Comparison of ENCODE assay signal across 23 cellular contexts in the genomic region with DNA sequence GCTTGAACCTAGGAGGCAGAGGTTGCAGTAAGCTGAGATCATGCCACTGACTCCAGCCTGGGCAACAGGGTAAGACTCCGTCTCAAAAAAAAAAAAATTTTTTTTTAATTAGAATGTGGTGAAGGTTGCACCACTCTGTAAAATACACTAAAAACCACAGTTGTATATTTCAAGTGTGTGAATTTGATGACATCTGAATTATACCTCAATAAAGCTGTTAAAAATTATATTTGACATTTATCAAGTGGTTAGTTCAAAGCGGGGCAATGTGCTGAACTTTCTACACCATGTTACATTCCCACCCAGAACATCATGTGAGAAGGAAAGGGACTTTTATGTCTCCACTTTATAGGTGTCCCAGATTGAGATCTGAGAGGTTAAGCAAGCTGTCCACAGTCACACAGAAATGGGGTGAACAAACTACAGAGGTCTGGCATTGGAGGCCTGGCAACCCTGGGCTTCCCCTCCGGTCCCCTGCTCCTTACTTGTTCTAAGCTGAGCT. TPM values are rescaled to one million over a fixed set of nuclear protein-coding genes. Genes with fewer than 3 reads are reported as not detected.
DNase-seq lines count a peak whose midpoint lies in the region; ATAC-seq and TF ChIP-seq lines count a peak whose summit lies in the region.
"Had no signal": no experiment of that assay in that cellular context is flagged by ENCODE, and none has a peak within 500 bp of the region (broad histone marks: within the 10 kb centered on the region; RNA-seq: fewer than 3 reads in every experiment).

No MANE protein-coding gene starts in this region.

- no CpG with 5 or more reads among the region's 3 CpGs for WGBS in IMR-90 (ENCODE audit: extremely low coverage in 2 of 2, insufficient read length in 1 of 2), 2 experiments
- WGBS in body of pancreas, 2 donors: 65 to 68% methylated on average over 3 of the region's 3 CpGs

- H3K4me3 Mint-ChIP-seq in naive thymus-derived CD4-positive, alpha-beta T cell: peak overlapping the region in 1 of 10 donors; percentile 3
- H3K4me3 Mint-ChIP-seq in activated CD4-positive, alpha-beta memory T cell treated with anti-CD3 and anti-CD28 coated beads, Interleukin-2, amount 10 ng/mL, durations not matched to agents 7 days and 5 days: no peak overlapping the region
- H3K4me3 Mint-ChIP-seq: CD4-positive, alpha-beta T cell; HFFc6 had no signal

- H3F3A ChIP-seq in PC-3 (ENCODE audit: low read length, unreplicated experiment): no peaks in the 10 kb centered on the region

- no peaks in the 10 kb centered on the region for H3K9me2 ChIP-seq in PC-3 (replicated peaks; ENCODE audit: low read length)

- H4K20me1 ChIP-seq in IMR-90 (ENCODE audit: insufficient read depth, low read length): no peaks in the 10 kb centered on the region
- H4K20me1 ChIP-seq in PC-3 (ENCODE audit: low read length): no peaks in the 10 kb centered on the region
- H4K20me1 ChIP-seq: BLaER1 treated with 17β-estradiol and CSF1 and Interleukin-3, amounts not matched to agents 10 nM and 100 nM had no signal

- no peak overlapping the region for H4K5ac ChIP-seq in IMR-90 (ENCODE audit: low read depth, low read length)

- H3K18ac ChIP-seq in IMR-90 (ENCODE audit: low read depth, low read length): no peak overlapping the region

- POLR2A ChIA-PET in IMR-90 (lab: Charles Lee; ENCODE audit: unreplicated experiment): no interaction called here
- POLR2A ChIA-PET in naive thymus-derived CD4-positive, alpha-beta T cell (lab: Charles Lee): interaction anchor here (0.6 kb wide), 1 partner anchor 15 kb away, joined by 4 read pairs; no protein-coding TSS in a partner anchor
- POLR2A ChIA-PET in PC-3 (lab: Charles Lee; ENCODE audit: unreplicated experiment): interaction anchor here (0.7 kb wide), 1 partner anchor 12 kb away, joined by 23 read pairs; no protein-coding TSS in a partner anchor
- POLR2A ChIA-PET in activated CD4-positive, alpha-beta memory T cell treated with anti-CD3 and anti-CD28 coated beads, Interleukin-2, amount 10 ng/mL, durations not matched to agents 7 days and 5 days (lab: Charles Lee): interaction anchor here (1.1 kb wide), 1 partner anchor 130 kb away, joined by 4 read pairs; no protein-coding TSS in a partner anchor

- H3K9me3 ChIP-seq in IMR-90 (ENCODE audit: control insufficient read depth, insufficient read depth, low read length) (no peaks in the 10 kb centered on the region), body of pancreas (no peaks in the 10 kb centered on the region), PC-3 (ENCODE audit: low read length) (no peaks in the 10 kb centered on the region)
- no peaks in the 10 kb centered on the region for H3K9me3 ChIP-seq in naive thymus-derived CD4-positive, alpha-beta T cell (ENCODE audit: control insufficient read depth in 2 of 3, low read length in 3 of 3)
- H3K9me3 ChIP-seq: BLaER1 treated with 17β-estradiol and CSF1 and Interleukin-3, amounts not matched to agents 10 nM and 100 nM; Caco-2; HAP-1 had no signal

- ATAC-seq in IMR-90 (ENCODE audit: low read depth) (no peak), body of pancreas (no peak), PC-3 (no peak)
- ATAC-seq in naive thymus-derived CD4-positive, alpha-beta T cell: peak; percentile 79

- no peak overlapping the region for H3K56ac ChIP-seq in IMR-90 (ENCODE audit: extremely low read depth, insufficient read depth, low read length)

- H3K9me3 Mint-ChIP-seq in naive thymus-derived CD4-positive, alpha-beta T cell: peaks cover 0 to under 1% (median 0%) of the 10 kb centered on the region in 11 donors
- H3K9me3 Mint-ChIP-seq in activated CD4-positive, alpha-beta memory T cell treated with anti-CD3 and anti-CD28 coated beads, Interleukin-2, amount 10 ng/mL, durations not matched to agents 7 days and 5 days: no peaks in the 10 kb centered on the region
- H3K9me3 Mint-ChIP-seq: CD4-positive, alpha-beta T cell; HFFc6 had no signal

- H3K36me3 ChIP-seq in IMR-90 (ENCODE audit: control insufficient read depth, insufficient read depth, low read length) (no peaks in the 10 kb centered on the region), body of pancreas (replicated peaks in 1 of 2; ENCODE audit: insufficient read depth in 1 of 2, low read depth in 2 of 2) (no peaks in the 10 kb centered on the region), PC-3 (ENCODE audit: low read depth, low read length) (no peaks in the 10 kb centered on the region)
- H3K36me3 ChIP-seq in naive thymus-derived CD4-positive, alpha-beta T cell (ENCODE audit: control insufficient read depth in 2 of 3, insufficient read depth in 3 of 3, low read length in 3 of 3): no peaks in the 10 kb centered on the region
- H3K36me3 ChIP-seq: BLaER1 treated with 17β-estradiol and CSF1 and Interleukin-3, amounts not matched to agents 10 nM and 100 nM; HAP-1 had no signal

- H3K4me1 ChIP-seq in IMR-90 (ENCODE audit: control insufficient read depth, insufficient read depth, low read length) (no peaks in the 10 kb centered on the region), body of pancreas (peaks cover 41% of the 10 kb centered on the region), PC-3 (ENCODE audit: insufficient read depth, low read length) (peaks cover 7% of the 10 kb centered on the region; the same call in 1 of the 2 replicates)
- H3K4me1 ChIP-seq in naive thymus-derived CD4-positive, alpha-beta T cell (ENCODE audit: control insufficient read depth in 2 of 2, insufficient read depth in 2 of 2, low read length in 2 of 2): peaks cover 4 to 34% of the 10 kb centered on the region in 2 donors

- H2BK120ac ChIP-seq in IMR-90 (ENCODE audit: low read depth, low read length): no peak overlapping the region

- peak overlapping the region; percentile 19 for H2AFZ ChIP-seq in IMR-90 (replicated peaks; ENCODE audit: low read length, poor library complexity)
- H2AFZ ChIP-seq in PC-3 (ENCODE audit: low read length): no peak overlapping the region

- TF ChIP-seq RAD21 in IMR-90 (IDR thresholded peaks at IDR 0.05; ENCODE audit: low read length): no peak

- no peak for TF ChIP-seq CTCF in IMR-90 (conservative IDR thresholded peaks at IDR 0.05; ENCODE audit: low read depth, low read length)
- no peak for TF ChIP-seq CTCF in body of pancreas (IDR thresholded peaks at IDR 0.05)
- no peak for TF ChIP-seq CTCF in PC-3 (conservative IDR thresholded peaks at IDR 0.05; ENCODE audit: low read depth, low read length)

- DNase-seq in AG08395 (ENCODE audit: low spot score): peak; percentile 0
- no peak for DNase-seq in IMR-90
- no peak for DNase-seq in body of pancreas
- no peak for DNase-seq in naive thymus-derived CD4-positive, alpha-beta T cell
- DNase-seq in PC-3: no peak
- no peak for DNase-seq in dermis blood vessel endothelial cell
- DNase-seq in activated CD4-positive, alpha-beta memory T cell treated with anti-CD3 and anti-CD28 coated beads, Interleukin-2, amount 10 ng/mL, durations not matched to agents 7 days and 5 days: no peak
- DNase-seq: AML-193; Caco-2; CD4-positive, alpha-beta T cell; GOT3; HFFc6; Kasumi-1; NCI-H1417; NCI-H1694; NCI-H2029 treated with DMSO at 0.1 percent for 48 hours; NCI-H446 treated with DMSO at 0.1 percent for 48 hours; NCI-H526; NCI-H82; RPMI8226; SHP77 had no signal

- H3K27me3 ChIP-seq in IMR-90 (ENCODE audit: control insufficient read depth, insufficient read depth, low read length) (peaks cover 28% of the 10 kb centered on the region), body of pancreas (no peaks in the 10 kb centered on the region), PC-3 (ENCODE audit: low read length) (no peaks in the 10 kb centered on the region)
- peaks cover 0 to 5% of the 10 kb centered on the region in 2 donors for H3K27me3 ChIP-seq in naive thymus-derived CD4-positive, alpha-beta T cell (ENCODE audit: control insufficient read depth in 2 of 2, insufficient read depth in 2 of 2, low read length in 2 of 2)

- H2BK5ac ChIP-seq in IMR-90 (ENCODE audit: low read depth, low read length, poor library complexity, severe bottlenecking): no peak overlapping the region

- H3K4me2 ChIP-seq in IMR-90 (ENCODE audit: low read depth, low read length): no peak overlapping the region
- no peak overlapping the region for H3K4me2 ChIP-seq in PC-3 (ENCODE audit: low read length)
- H3K4me2 ChIP-seq: BLaER1 treated with 17β-estradiol and CSF1 and Interleukin-3, amounts not matched to agents 10 nM and 100 nM had no signal

- TF ChIP-seq POLR2A in IMR-90 (IDR thresholded peaks at IDR 0.05; ENCODE audit: low read depth, low read length) (no peak), body of pancreas (IDR thresholded peaks at IDR 0.05) (no peak)

- no peak overlapping the region for H3K9ac ChIP-seq in IMR-90 (ENCODE audit: low read depth, low read length)
- H3K9ac ChIP-seq in PC-3 (ENCODE audit: low read length): no peak overlapping the region
- H3K9ac ChIP-seq: BLaER1 treated with 17β-estradiol and CSF1 and Interleukin-3, amounts not matched to agents 10 nM and 100 nM had no signal

- no peak overlapping the region for H3K27ac Mint-ChIP-seq in naive thymus-derived CD4-positive, alpha-beta T cell
- H3K27ac Mint-ChIP-seq in activated CD4-positive, alpha-beta memory T cell treated with anti-CD3 and anti-CD28 coated beads, Interleukin-2, amount 10 ng/mL, durations not matched to agents 7 days and 5 days: no peak overlapping the region
- H3K27ac Mint-ChIP-seq: CD4-positive, alpha-beta T cell; HFFc6 had no signal

- CTCF ChIA-PET in IMR-90 (lab: Yijun Ruan, JAX): interaction anchor here (0.9 kb wide), 1 partner anchor 13 kb away, joined by 3 read pairs; no protein-coding TSS in a partner anchor
- CTCF ChIA-PET in naive thymus-derived CD4-positive, alpha-beta T cell (lab: Charles Lee): no interaction called here
- CTCF ChIA-PET in PC-3 (lab: Charles Lee): no interaction called here
- CTCF ChIA-PET in activated CD4-positive, alpha-beta memory T cell treated with anti-CD3 and anti-CD28 coated beads, Interleukin-2, amount 10 ng/mL, durations not matched to agents 7 days and 5 days (lab: Charles Lee): interaction anchor here (1.2 kb wide), 1 partner anchor 28 kb away, joined by 4 read pairs; no protein-coding TSS in a partner anchor

- H2BK20ac ChIP-seq in IMR-90 (ENCODE audit: low read depth, low read length): no peak overlapping the region

- BruUV-seq in IMR-90 (replicated peaks; lab: Mats Ljungman, UMichigan) (no TSS peak), PC-3 (replicated peaks; lab: Mats Ljungman, UMichigan) (no TSS peak)

- no peak overlapping the region for H3K4ac ChIP-seq in IMR-90 (ENCODE audit: low read depth, low read length)

- no peaks in the 10 kb centered on the region for H3K79me2 ChIP-seq in PC-3 (ENCODE audit: low read length)

- no peak overlapping the region for H4K8ac ChIP-seq in IMR-90 (ENCODE audit: low read depth in 2 of 2, low read length in 2 of 2)

- no peak overlapping the region for H4K91ac ChIP-seq in IMR-90 (ENCODE audit: insufficient read depth, low read depth, low read length)

- H2AK5ac ChIP-seq in IMR-90 (ENCODE audit: low read depth, low read length): no peak overlapping the region

- intact Hi-C loops in IMR-90 (cut with micrococcal nuclease) (no loop called here), body of pancreas (cut with DNase I) (no loop called here), PC-3 (cut with micrococcal nuclease) (no loop called here)
- intact Hi-C loops in naive thymus-derived CD4-positive, alpha-beta T cell (cut with micrococcal nuclease): no loop called here

- no peak overlapping the region for H3K14ac ChIP-seq in IMR-90 (replicated peaks; ENCODE audit: low read depth, low read length)

- H3K27me3 Mint-ChIP-seq in naive thymus-derived CD4-positive, alpha-beta T cell: peaks cover 14 to 30% (median 18%) of the 10 kb centered on the region in 5 donors
- peaks cover 25% of the 10 kb centered on the region for H3K27me3 Mint-ChIP-seq in activated CD4-positive, alpha-beta memory T cell treated with anti-CD3 and anti-CD28 coated beads, Interleukin-2, amount 10 ng/mL, durations not matched to agents 7 days and 5 days

- H3K4me3 ChIP-seq in IMR-90 (ENCODE audit: insufficient read depth, low read depth, low read length): no peak overlapping the region
- H3K4me3 ChIP-seq in body of pancreas: no peak overlapping the region
- no peak overlapping the region for H3K4me3 ChIP-seq in naive thymus-derived CD4-positive, alpha-beta T cell (ENCODE audit: low read length)
- H3K4me3 ChIP-seq in PC-3 (ENCODE audit: low read length): no peak overlapping the region
- H3K4me3 ChIP-seq: BLaER1 treated with 17β-estradiol and CSF1 and Interleukin-3, amounts not matched to agents 10 nM and 100 nM; HAP-1 had no signal

- H2AK9ac ChIP-seq in IMR-90 (replicated peaks; ENCODE audit: low read depth, low read length, poor library complexity): no peak overlapping the region

- H3K79me1 ChIP-seq in IMR-90 (ENCODE audit: low read depth in 1 of 2, low read length in 2 of 2): no peaks in the 10 kb centered on the region

- H3K9me1 ChIP-seq in IMR-90 (ENCODE audit: insufficient read depth, low read length): no peaks in the 10 kb centered on the region

- no peak overlapping the region for H2BK15ac ChIP-seq in IMR-90 (ENCODE audit: low read depth, low read length)

- H3K36me3 Mint-ChIP-seq in naive thymus-derived CD4-positive, alpha-beta T cell: peaks cover 0 to 1% (median 0%) of the 10 kb centered on the region in 5 donors
- no peaks in the 10 kb centered on the region for H3K36me3 Mint-ChIP-seq in activated CD4-positive, alpha-beta memory T cell treated with anti-CD3 and anti-CD28 coated beads, Interleukin-2, amount 10 ng/mL, durations not matched to agents 7 days and 5 days (ENCODE audit: low read depth)

- no peak overlapping the region; the same call in 1 of the 2 replicates for H3K23ac ChIP-seq in IMR-90 (ENCODE audit: low read depth, low read length)

- H3K27ac ChIP-seq in IMR-90 (ENCODE audit: insufficient read depth, low read length): no peak overlapping the region
- H3K27ac ChIP-seq in body of pancreas: peak overlapping the region in 3 of 4 donors; percentile 91 to 96 (median 92)
- no peak overlapping the region for H3K27ac ChIP-seq in naive thymus-derived CD4-positive, alpha-beta T cell (ENCODE audit: low read depth, low read length)
- H3K27ac ChIP-seq in PC-3 (ENCODE audit: low read length): no peak overlapping the region
- H3K27ac ChIP-seq: BLaER1 treated with 17β-estradiol and CSF1 and Interleukin-3, amounts not matched to agents 10 nM and 100 nM had no signal

- dilution Hi-C loops in IMR-90 (cut with HindIII; ENCODE audit: low sequenced_read_pairs, unreplicated experiment): no loop called here

- in situ Hi-C loops in IMR-90 (cut with MboI; ENCODE audit: low sequenced_read_pairs): no loop called here

- H3K4me1 Mint-ChIP-seq in naive thymus-derived CD4-positive, alpha-beta T cell: peaks cover 7 to 18% (median 13%) of the 10 kb centered on the region in 7 donors
- H3K4me1 Mint-ChIP-seq in activated CD4-positive, alpha-beta memory T cell treated with anti-CD3 and anti-CD28 coated beads, Interleukin-2, amount 10 ng/mL, durations not matched to agents 7 days and 5 days: peaks cover 14% of the 10 kb centered on the region

RNA-seq across cellular contexts. Expression of a gene that starts 5.9 kb away (rescaled TPM):
- 0.36 and 0.56 TPM in 2 replicates for total RNA-seq in IMR-90 (2012; rRNA removed)
- 0.55 and 0.59 TPM in 2 replicates for polyA plus RNA-seq in IMR-90 (2012; rRNA removed)
- 0.31 and 0.86 TPM in 2 replicates for polyA plus RNA-seq in IMR-90 (2012; cell fraction: cytosol; rRNA removed)
- polyA plus RNA-seq in IMR-90 (2012; cell fraction: nucleus; rRNA removed; ENCODE audit: low replicate concordance): 0.10 and 0.45 TPM in 2 replicates
- 1 to 10 TPM; 1.0 to 1.6 TPM for total RNA-seq in body of pancreas
- total RNA-seq in naive thymus-derived CD4-positive, alpha-beta T cell: 10 to 100 TPM in 1 of 5 experiments, 1 to 10 TPM in 1, under 1 TPM in 2, not detected in 1; 0.51 to 22.0 (median 3.5) TPM
- polyA plus RNA-seq in naive thymus-derived CD4-positive, alpha-beta T cell: under 1 TPM; 0.53 to 0.55 TPM
- 2.4 and 4.1 TPM in 2 replicates for total RNA-seq in PC-3 (2014; rRNA removed)
- total RNA-seq in dermis blood vessel endothelial cell: under 0.01 TPM in 1 of 2 replicates, not detected in the other
- total RNA-seq in activated CD4-positive, alpha-beta memory T cell treated with anti-CD3 and anti-CD28 coated beads, Interleukin-2, amount 10 ng/mL, durations not matched to agents 7 days and 5 days: under 1 TPM; 0.63 to 0.68 TPM

RNA-seq across cellular contexts. Expression of a gene that starts 20.0 kb away (rescaled TPM):
- total RNA-seq in IMR-90 (2012; rRNA removed) (68.0 and 81.6 TPM in 2 replicates), body of pancreas (10 to 100 TPM; 30.9 to 37.6 TPM), PC-3 (2014; rRNA removed) (151 and 184 TPM in 2 replicates), dermis blood vessel endothelial cell (125 and 147 TPM in 2 replicates)
- 63.4 and 64.2 TPM in 2 replicates for polyA plus RNA-seq in IMR-90 (2012; rRNA removed)
- polyA plus RNA-seq in IMR-90 (2012; cell fraction: cytosol; rRNA removed): 43.8 and 70.9 TPM in 2 replicates
- polyA plus RNA-seq in IMR-90 (2012; cell fraction: nucleus; rRNA removed; ENCODE audit: low replicate concordance): 41.2 and 114 TPM in 2 replicates
- 10 to 100 TPM; 12.9 to 83.6 (median 31.4) TPM for total RNA-seq in naive thymus-derived CD4-positive, alpha-beta T cell
- 10 to 100 TPM; 21.9 to 37.7 TPM for polyA plus RNA-seq in naive thymus-derived CD4-positive, alpha-beta T cell
- 100 to 1,000 TPM in 1 of 2 experiments, 10 to 100 TPM in 1; 97.1 to 103 TPM for total RNA-seq in activated CD4-positive, alpha-beta memory T cell treated with anti-CD3 and anti-CD28 coated beads, Interleukin-2, amount 10 ng/mL, durations not matched to agents 7 days and 5 days

RNA-seq across cellular contexts. Expression of a gene that starts 20.5 kb away (rescaled TPM):
- total RNA-seq in IMR-90 (2012; rRNA removed) (8.2 and 9.2 TPM in 2 replicates), body of pancreas (10 to 100 TPM; 20.4 to 23.3 TPM), PC-3 (2014; rRNA removed) (53.2 and 65.9 TPM in 2 replicates), dermis blood vessel endothelial cell (9.5 and 12.6 TPM in 2 replicates)
- 21.8 and 22.0 TPM in 2 replicates for polyA plus RNA-seq in IMR-90 (2012; rRNA removed)
- 14.2 and 23.7 TPM in 2 replicates for polyA plus RNA-seq in IMR-90 (2012; cell fraction: cytosol; rRNA removed)
- 67.7 and 136 TPM in 2 replicates for polyA plus RNA-seq in IMR-90 (2012; cell fraction: nucleus; rRNA removed; ENCODE audit: low replicate concordance)
- total RNA-seq in naive thymus-derived CD4-positive, alpha-beta T cell: 10 to 100 TPM; 41.7 to 70.3 (median 56.7) TPM
- polyA plus RNA-seq in naive thymus-derived CD4-positive, alpha-beta T cell: 10 to 100 TPM; 12.9 to 21.8 TPM
- 10 to 100 TPM; 38.1 to 39.2 TPM for total RNA-seq in activated CD4-positive, alpha-beta memory T cell treated with anti-CD3 and anti-CD28 coated beads, Interleukin-2, amount 10 ng/mL, durations not matched to agents 7 days and 5 days

RNA-seq across cellular contexts. Expression of a gene that starts 42.6 kb away (rescaled TPM):
- 5.7 and 7.8 TPM in 2 replicates for total RNA-seq in IMR-90 (2012; rRNA removed)
- polyA plus RNA-seq in IMR-90 (2012; rRNA removed): 12.9 and 13.3 TPM in 2 replicates
- 7.1 and 11.1 TPM in 2 replicates for polyA plus RNA-seq in IMR-90 (2012; cell fraction: cytosol; rRNA removed)
- polyA plus RNA-seq in IMR-90 (2012; cell fraction: nucleus; rRNA removed; ENCODE audit: low replicate concordance): 50.6 and 58.6 TPM in 2 replicates
- 10 to 100 TPM; 24.1 to 28.8 TPM for total RNA-seq in body of pancreas
- total RNA-seq in naive thymus-derived CD4-positive, alpha-beta T cell: 10 to 100 TPM; 48.4 to 84.1 (median 60.4) TPM
- 10 to 100 TPM; 13.7 to 47.6 TPM for polyA plus RNA-seq in naive thymus-derived CD4-positive, alpha-beta T cell
- total RNA-seq in PC-3 (2014; rRNA removed): 52.9 and 72.6 TPM in 2 replicates
- 8.6 and 11.2 TPM in 2 replicates for total RNA-seq in dermis blood vessel endothelial cell
- total RNA-seq in activated CD4-positive, alpha-beta memory T cell treated with anti-CD3 and anti-CD28 coated beads, Interleukin-2, amount 10 ng/mL, durations not matched to agents 7 days and 5 days: 10 to 100 TPM; 45.5 TPM

RNA-seq across cellular contexts. Expression of a gene that starts 45.6 kb away (rescaled TPM):
- total RNA-seq in IMR-90 (2012; rRNA removed) (3.6 and 3.9 TPM in 2 replicates), body of pancreas (1 to 10 TPM; 2.6 to 4.9 TPM), PC-3 (2014; rRNA removed) (17.1 and 22.5 TPM in 2 replicates), dermis blood vessel endothelial cell (4.6 and 7.6 TPM in 2 replicates)
- 8.5 and 9.3 TPM in 2 replicates for polyA plus RNA-seq in IMR-90 (2012; rRNA removed)
- polyA plus RNA-seq in IMR-90 (2012; cell fraction: cytosol; rRNA removed): 3.6 and 11.0 TPM in 2 replicates
- 3.6 and 5.5 TPM in 2 replicates for polyA plus RNA-seq in IMR-90 (2012; cell fraction: nucleus; rRNA removed; ENCODE audit: low replicate concordance)
- 10 to 100 TPM; 20.5 to 73.9 (median 47.5) TPM for total RNA-seq in naive thymus-derived CD4-positive, alpha-beta T cell
- 100 to 1,000 TPM in 1 of 2 donors, 10 to 100 TPM in 1; 72.9 to 102 TPM for polyA plus RNA-seq in naive thymus-derived CD4-positive, alpha-beta T cell
- total RNA-seq in activated CD4-positive, alpha-beta memory T cell treated with anti-CD3 and anti-CD28 coated beads, Interleukin-2, amount 10 ng/mL, durations not matched to agents 7 days and 5 days: 10 to 100 TPM; 85.4 to 89.4 TPM

Comparison
In these comparisons a context has a peak if more than half of its experiments do, and no peak if none do; other contexts are left out.
1. H3K27ac ChIP-seq: peak in body of pancreas (3 of 4); none in IMR-90 (single experiment), naive thymus-derived CD4-positive, alpha-beta T cell (single experiment) and PC-3 (single experiment).
2. CTCF ChIA-PET loops: an anchor here in IMR-90 (0.9 kb wide) and activated CD4-positive, alpha-beta memory T cell treated with anti-CD3 and anti-CD28 coated beads, Interleukin-2, amount 10 ng/mL, durations not matched to agents 7 days and 5 days (1.2 kb wide); none called in naive thymus-derived CD4-positive, alpha-beta T cell and PC-3.